In genomic region chr22:19731361-19731725, GRCh38 we compare ENCODE assay signal across 10 cellular contexts. TPM values are rescaled to one million over a fixed set of nuclear protein-coding genes. Genes with fewer than 3 reads are reported as not detected.
A peak's percentile ranks its signal among the peaks of the same experiment; 100 is the strongest.
DNase-seq lines count a peak whose midpoint lies in the region; ATAC-seq and TF ChIP-seq lines count a peak whose summit lies in the region.
"Had no signal": no experiment of that assay in that cellular context is flagged by ENCODE, and none has a peak within 500 bp of the region (broad histone marks: within the 10 kb centered on the region; RNA-seq: fewer than 3 reads in every experiment).

No MANE protein-coding gene starts in this region.

- DNase-seq in DND-41 = no peak
- DNase-seq in stimulated activated CD4-positive, alpha-beta T cell treated with anti-CD3 and anti-CD28 coated beads, Interleukin-4, amount 100 ng/mL, for 24 hours = no peak
- DNase-seq in pons (ENCODE audit: low spot score) = no peak
- DNase-seq in tibial nerve (ENCODE audit: low spot score in 2 of 2) = no peak
- DNase-seq: NCI-H524 treated with DMSO at 0.1 percent for 48 hours had no signal

- H3K36me3 ChIP-seq in BLaER1 (no peaks in the 10 kb centered on the region), DND-41 (ENCODE audit: insufficient read depth, low read length) (no peaks in the 10 kb centered on the region), OCI-LY1 (ENCODE audit: insufficient read depth, low read length) (no peaks in the 10 kb centered on the region), neural cell (ENCODE audit: insufficient read depth, low read length) (no peaks in the 10 kb centered on the region), tibial nerve (no peaks in the 10 kb centered on the region)
- H3K36me3 ChIP-seq: MG63 had no signal

- ATAC-seq in DND-41 (ENCODE audit: insufficient read depth, low read depth) (no peak), HG03139 (IDR thresholded peaks at IDR 0.05; ENCODE audit: unreplicated experiment) (no peak)

- TF ChIP-seq EP300 in neural cell (conservative IDR thresholded peaks at IDR 0.05; ENCODE audit: poor library complexity, severe bottlenecking) (no peak), tibial nerve (IDR thresholded peaks at IDR 0.05) (no peak)

- H3K9me2 ChIP-seq in OCI-LY1 (ENCODE audit: low read depth, low read length) = no peaks in the 10 kb centered on the region
- H3K9me2 ChIP-seq in neural cell (ENCODE audit: insufficient read depth, low read length) = no peaks in the 10 kb centered on the region

- H2AFZ ChIP-seq in DND-41 (ENCODE audit: low read depth, low read length) = no peak overlapping the region; the same call in 1 of the 2 replicates
- no peak overlapping the region for H2AFZ ChIP-seq in OCI-LY1 (ENCODE audit: low read length)
- H2AFZ ChIP-seq in neural cell (ENCODE audit: low read depth, low read length) = no peak overlapping the region

- TF ChIP-seq CTCF in DND-41 (IDR thresholded peaks at IDR 0.05; ENCODE audit: borderline replicate concordance, extremely low read depth, low read length, poor library complexity, severe bottlenecking) (no peak), OCI-LY1 (IDR thresholded peaks at IDR 0.05; ENCODE audit: low read length) (no peak), neural cell (IDR thresholded peaks at IDR 0.05; ENCODE audit: poor library complexity, severe bottlenecking) (no peak), tibial nerve (IDR thresholded peaks at IDR 0.05) (no peak)

- H3K9me3 ChIP-seq in BLaER1 = no peaks in the 10 kb centered on the region
- H3K9me3 ChIP-seq in DND-41 (ENCODE audit: insufficient read depth, low read length, severe bottlenecking) = no peaks in the 10 kb centered on the region
- no peaks in the 10 kb centered on the region for H3K9me3 ChIP-seq in OCI-LY1 (ENCODE audit: low read length)
- no peaks in the 10 kb centered on the region for H3K9me3 ChIP-seq in neural cell (ENCODE audit: low read length)
- no peaks in the 10 kb centered on the region for H3K9me3 ChIP-seq in tibial nerve
- H3K9me3 ChIP-seq: MG63 had no signal

- H3F3A ChIP-seq in OCI-LY1 (ENCODE audit: insufficient read depth, low read length) (no peaks in the 10 kb centered on the region), neural cell (ENCODE audit: insufficient read depth, low read length, poor library complexity, severe bottlenecking) (no peaks in the 10 kb centered on the region)

- no peak for TF ChIP-seq POLR2A in tibial nerve (IDR thresholded peaks at IDR 0.05)

- no peak for TF ChIP-seq RAD21 in neural cell (conservative IDR thresholded peaks at IDR 0.05)

- H3K4me2 ChIP-seq in BLaER1 (peak overlapping the region; percentile 94), DND-41 (ENCODE audit: insufficient read depth, low read length) (peak overlapping the region; percentile 91), OCI-LY1 (ENCODE audit: low read length) (peak overlapping the region; percentile 59), neural cell (ENCODE audit: low read length) (no peak overlapping the region)

- H3K27ac ChIP-seq in BLaER1 (no peak overlapping the region), DND-41 (ENCODE audit: low read length) (no peak overlapping the region), OCI-LY1 (ENCODE audit: low read depth, low read length, poor library complexity, severe bottlenecking) (no peak overlapping the region), neural cell (ENCODE audit: low read length) (no peak overlapping the region), tibial nerve (no peak overlapping the region)

- no peaks in the 10 kb centered on the region for H3K79me2 ChIP-seq in DND-41 (ENCODE audit: insufficient read depth, low read length)
- H3K79me2 ChIP-seq in OCI-LY1 (ENCODE audit: insufficient read depth, low read length) = no peaks in the 10 kb centered on the region
- no peaks in the 10 kb centered on the region for H3K79me2 ChIP-seq in neural cell (replicated peaks; ENCODE audit: insufficient read depth, low read length)

- H3K27me3 ChIP-seq in BLaER1 (peaks cover 13% of the 10 kb centered on the region; the same call in 1 of the 2 replicates), DND-41 (ENCODE audit: insufficient read depth, low read length, poor library complexity) (no peaks in the 10 kb centered on the region), OCI-LY1 (ENCODE audit: insufficient read depth, low read length) (peaks cover 10% of the 10 kb centered on the region; the same call in 1 of the 2 replicates), neural cell (ENCODE audit: insufficient read depth, low read depth, low read length) (peaks cover 23% of the 10 kb centered on the region), tibial nerve (no peaks in the 10 kb centered on the region)
- H3K27me3 ChIP-seq: MG63 had no signal

- WGBS in tibial nerve, 2 donors = 55 to 85% methylated on average over 7 to 12 of the region's 12 CpGs

- H3K9ac ChIP-seq in BLaER1 = no peak overlapping the region
- H3K9ac ChIP-seq in DND-41 (ENCODE audit: low read depth, low read length) = no peak overlapping the region; the same call in 1 of the 2 replicates
- no peak overlapping the region for H3K9ac ChIP-seq in OCI-LY1 (ENCODE audit: low read length)
- H3K9ac ChIP-seq in neural cell (ENCODE audit: low read length) = peak overlapping the region; percentile 53

- H3K4me1 ChIP-seq in BLaER1 (peaks cover 17% of the 10 kb centered on the region; the same call in 1 of the 2 replicates), DND-41 (ENCODE audit: insufficient read depth, low read length) (peaks cover 13% of the 10 kb centered on the region), OCI-LY1 (ENCODE audit: insufficient read depth, low read length, severe bottlenecking) (no peaks in the 10 kb centered on the region), tibial nerve (peaks cover 0 to 10% (median 6%) of the 10 kb centered on the region in 4 donors)

- no peaks in the 10 kb centered on the region for H4K20me1 ChIP-seq in BLaER1
- H4K20me1 ChIP-seq in DND-41 (ENCODE audit: insufficient read depth, low read length) = no peaks in the 10 kb centered on the region
- no peaks in the 10 kb centered on the region for H4K20me1 ChIP-seq in OCI-LY1 (ENCODE audit: insufficient read depth, low read length)
- H4K20me1 ChIP-seq in neural cell (ENCODE audit: insufficient read depth) = no peaks in the 10 kb centered on the region

- peak overlapping the region; percentile 61; the same call in 1 of the 2 replicates for H3K4me3 ChIP-seq in BLaER1
- H3K4me3 ChIP-seq in DND-41 (ENCODE audit: low read depth in 1 of 2, low read length in 2 of 2) = peak overlapping the region in 1 of 2 experiments; percentile 65; a peak in 1 of 4 replicates
- H3K4me3 ChIP-seq in OCI-LY1 (ENCODE audit: low read depth, low read length, poor library complexity, severe bottlenecking) = peak overlapping the region; percentile 53
- no peak overlapping the region for H3K4me3 ChIP-seq in neural cell (ENCODE audit: low read length)
- H3K4me3 ChIP-seq in tibial nerve = no peak overlapping the region

TF ChIP-seq in neural cell, 6 proteins besides CTCF, POLR2A, EP300 and RAD21:
- TF ChIP-seq EZH2 (IDR thresholded peaks at IDR 0.05; ENCODE audit: borderline replicate concordance, insufficient read depth, low read length, poor library complexity, severe bottlenecking) = no peak
- no peak for TF ChIP-seq POLR2AphosphoS5 (IDR thresholded peaks at IDR 0.05)
- no peak for TF ChIP-seq SMC3 (conservative IDR thresholded peaks at IDR 0.05; ENCODE audit: poor library complexity)
- TF ChIP-seq MXI1 (conservative IDR thresholded peaks at IDR 0.05; ENCODE audit: poor library complexity, severe bottlenecking) = no peak
- no peak for TF ChIP-seq TAF1 (IDR thresholded peaks at IDR 0.05; ENCODE audit: low read depth)
- TF ChIP-seq REST (IDR thresholded peaks at IDR 0.05; ENCODE audit: borderline replicate concordance) = no peak

RNA-seq across cellular contexts. Expression of gene GP1BB, which starts 8.0 kb away (rescaled TPM):
- 40.7 and 42.0 TPM in 2 replicates for polyA plus RNA-seq in neural cell
- polyA minus RNA-seq in neural cell = 19.1 and 26.8 TPM in 2 replicates
- 1 to 10 TPM; 3.3 to 5.9 (median 4.7) TPM for total RNA-seq in tibial nerve

RNA-seq across cellular contexts. Expression of gene SEPTIN5, which starts 17.0 kb away (rescaled TPM):
- 166 and 170 TPM in 2 replicates for polyA plus RNA-seq in neural cell
- 117 and 143 TPM in 2 replicates for polyA minus RNA-seq in neural cell
- 10 to 100 TPM; 11.4 to 29.1 (median 25.2) TPM for total RNA-seq in tibial nerve

RNA-seq across cellular contexts. Expression of gene TBX1, which starts 29.2 kb away (rescaled TPM):
- not detected in 2 replicates for polyA plus RNA-seq in neural cell
- polyA minus RNA-seq in neural cell = not detected in 2 replicates
- 1 to 10 TPM in 3 of 4 donors, under 1 TPM in 1; 0.42 to 3.6 (median 2.6) TPM for total RNA-seq in tibial nerve

Comparison
In these comparisons a context has a peak if more than half of its experiments do, and no peak if none do; other contexts are left out.
1. H3K4me3 ChIP-seq: peak in BLaER1 (single experiment) and OCI-LY1 (single experiment); none in neural cell (single experiment) and tibial nerve (0 of 4).